ENCODE assay signal across 7 cellular contexts in the genomic region with DNA sequence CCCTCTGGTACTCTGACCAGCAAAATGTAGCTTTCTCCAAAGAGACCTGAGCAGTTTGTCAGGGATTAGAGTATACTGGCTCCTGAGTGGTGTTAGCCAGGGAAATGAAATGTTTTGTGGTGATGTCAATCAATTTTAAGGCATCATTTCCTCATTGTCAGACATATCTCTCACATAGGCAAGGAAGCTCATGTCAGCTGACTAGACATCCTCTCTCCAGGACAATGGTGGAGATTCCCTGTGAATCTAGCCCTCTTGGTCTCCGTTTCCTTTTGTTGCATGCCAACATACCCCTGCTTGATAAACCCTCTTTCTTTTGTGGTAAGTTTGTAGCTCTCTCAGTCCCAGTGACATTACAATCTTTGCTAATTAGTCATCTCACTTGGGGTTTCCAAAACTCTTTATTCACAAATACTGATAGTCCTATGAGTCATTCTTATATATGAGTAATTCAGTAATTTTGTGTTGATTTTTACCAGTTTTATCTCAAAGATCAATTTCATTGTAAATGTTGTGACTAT.
DNase-seq lines count a peak whose midpoint lies in the region; ATAC-seq, FAIRE-seq and TF ChIP-seq lines count a peak whose summit lies in the region.

No MANE protein-coding gene starts in this region.

- no peaks in the 10 kb centered on the region for H3K4me1 Mint-ChIP-seq in effector memory CD8-positive, alpha-beta T cell (ENCODE audit: low read depth in 2 of 2)

- H3K4me3 ChIP-seq in foreskin fibroblast (ENCODE audit: low read depth in 1 of 2, low read length in 2 of 2) = no peak overlapping the region

- DNase-seq in RCC 7860 (ENCODE audit: low spot score) (peak; percentile 98), foreskin fibroblast (peak; percentile 80 to 88), left colon (no peak), posterior cingulate gyrus (no peak)
- DNase-seq in effector memory CD8-positive, alpha-beta T cell = no peak

- no peaks in the 10 kb centered on the region for H3K36me3 Mint-ChIP-seq in effector memory CD8-positive, alpha-beta T cell (ENCODE audit: insufficient read depth)

- no peak overlapping the region for H3K27ac Mint-ChIP-seq in effector memory CD8-positive, alpha-beta T cell

- H3K4me3 Mint-ChIP-seq in effector memory CD8-positive, alpha-beta T cell = no peak overlapping the region

- FAIRE-seq in RCC 7860 (lab: Jason Lieb, UNC) = peak; percentile 98

- no peak for TF ChIP-seq CTCF in foreskin fibroblast (IDR thresholded peaks at IDR 0.05; ENCODE audit: low read depth, low read length)

- no peaks in the 10 kb centered on the region for H3K27me3 Mint-ChIP-seq in effector memory CD8-positive, alpha-beta T cell

- H3K9me3 Mint-ChIP-seq in effector memory CD8-positive, alpha-beta T cell = no peaks in the 10 kb centered on the region

- ATAC-seq in GM18907 (IDR thresholded peaks at IDR 0.05; ENCODE audit: unreplicated experiment) (peak; percentile 88), HG02678 (IDR thresholded peaks at IDR 0.05; ENCODE audit: unreplicated experiment) (peak; percentile 67), left colon (no peak)
- no peak for ATAC-seq in effector memory CD8-positive, alpha-beta T cell (replicated peaks)

- intact Hi-C loops in left colon (cut with DNase I, micrococcal nuclease) (no loop called here), posterior cingulate gyrus (cut with DNase I) (no loop called here)

Comparison
In these comparisons a context has a peak if more than half of its experiments do, and no peak if none do; other contexts are left out.
1. ATAC-seq: peak in GM18907 (single experiment) and HG02678 (single experiment); none in left colon (single experiment) and effector memory CD8-positive, alpha-beta T cell (single experiment).
2. DNase-seq: peak in RCC 7860 (single experiment) and foreskin fibroblast (2 of 2); none in left colon (0 of 2), posterior cingulate gyrus (0 of 10) and effector memory CD8-positive, alpha-beta T cell (0 of 3).